In genomic region chr22:47397673-47398072, GRCh38 we compare ENCODE assay signal across 33 cellular contexts.
"Had no signal": no experiment of that assay in that cellular context is flagged by ENCODE, and none has a peak within 500 bp of the region (broad histone marks: within the 10 kb centered on the region; RNA-seq: fewer than 3 reads in every experiment).

No MANE protein-coding gene starts in this region.

- H3K4me3 Mint-ChIP-seq: activated CD4-positive, alpha-beta memory T cell treated with anti-CD3 and anti-CD28 coated beads for 36 hours; activated CD4-positive, alpha-beta T cell treated with anti-CD3 and anti-CD28 coated beads for 36 hours; activated CD4-positive, alpha-beta T cell treated with anti-CD3 and anti-CD28 coated beads, Interleukin-2, amount 10 ng/mL, durations not matched to agents 24 days and 14 days; activated CD8-positive, alpha-beta memory T cell treated with anti-CD3 and anti-CD28 coated beads, Interleukin-2, amount 10 ng/mL, durations not matched to agents 7 days and 5 days; activated CD8-positive, alpha-beta T cell treated with anti-CD3 and anti-CD28 coated beads, Interleukin-2, amount 10 ng/mL, durations not matched to agents 7 days and 5 days; activated naive CD8-positive, alpha-beta T cell; activated T-helper 1 cell treated with anti-CD3 and anti-CD28 coated beads, Interleukin-12 subunit alpha, Interleukin-12 subunit beta, Interleukin-2, Interleukin-4 antibody, amounts not matched to agents 30 ng/mL and 10 ng/mL and 1 ng/mL, durations not matched to agents 14 hours and 24 hours and 36 hours; central memory CD8-positive, alpha-beta T cell; effector memory CD8-positive, alpha-beta T cell; T-helper 17 cell; T-helper 2 cell treated with Interferon-gamma antibody and Interleukin-4, amounts not matched to agents 5 μg/mL and 100 μg/mL, for 36 hours had no signal

- DNase-seq: activated CD4-positive, alpha-beta memory T cell treated with anti-CD3 and anti-CD28 coated beads for 36 hours; activated CD4-positive, alpha-beta T cell treated with anti-CD3 and anti-CD28 coated beads for 36 hours; activated CD4-positive, alpha-beta T cell treated with anti-CD3 and anti-CD28 coated beads, Interleukin-2, amount 10 ng/mL, durations not matched to agents 24 days and 14 days; activated CD4-positive, CD25-positive, alpha-beta regulatory T cell; activated CD4-positive, CD25-positive, alpha-beta regulatory T cell treated with anti-CD3 and anti-CD28 coated beads, Interleukin-2, amount 50 U/mL, for 72 hours; activated CD8-positive, alpha-beta memory T cell treated with anti-CD3 and anti-CD28 coated beads, Interleukin-2, amount 10 ng/mL, durations not matched to agents 7 days and 5 days; activated CD8-positive, alpha-beta memory T cell treated with anti-CD3 and anti-CD28 coated beads, Interleukin-2, amount 50 U/mL, for 4 hours; activated CD8-positive, alpha-beta T cell treated with anti-CD3 and anti-CD28 coated beads, Interleukin-2, amount 10 ng/mL, durations not matched to agents 7 days and 5 days; activated gamma-delta T cell treated with Interleukin-2 at 50 U/mL for 16 hours; activated naive CD4-positive, alpha-beta T cell treated with anti-CD3 and anti-CD28 coated beads, Interleukin-2, amount 50 U/mL, for 16 hours; activated naive CD4-positive, alpha-beta T cell treated with Interleukin-2 at 50 U/mL for 16 hours; activated T-cell treated with anti-CD3 and anti-CD28 coated beads, Interleukin-2, amount 50 U/mL, for 1 hour; activated T-cell treated with anti-CD3 and anti-CD28 coated beads, Interleukin-2, amount 50 U/mL, for 48 hours; amniotic stem cell; anterior cingulate cortex; brain microvascular endothelial cell; cortex of kidney; dermis blood vessel endothelial cell; effector CD4-positive, alpha-beta T cell; effector memory CD8-positive, alpha-beta T cell; erythroblast; foreskin keratinocyte; gastrocnemius medialis; glutamatergic neuron; T-helper 1 cell; T-helper 17 cell; T1000 had no signal

- H3K4me1 ChIP-seq: esophagus muscularis mucosa, foreskin keratinocyte, gastrocnemius medialis had no signal

- H3K27ac Mint-ChIP-seq: activated CD4-positive, alpha-beta memory T cell treated with anti-CD3 and anti-CD28 coated beads for 36 hours; activated CD4-positive, alpha-beta T cell treated with anti-CD3 and anti-CD28 coated beads for 36 hours; activated CD4-positive, alpha-beta T cell treated with anti-CD3 and anti-CD28 coated beads, Interleukin-2, amount 10 ng/mL, durations not matched to agents 24 days and 14 days; activated CD8-positive, alpha-beta memory T cell treated with anti-CD3 and anti-CD28 coated beads, Interleukin-2, amount 10 ng/mL, durations not matched to agents 7 days and 5 days; activated CD8-positive, alpha-beta T cell treated with anti-CD3 and anti-CD28 coated beads, Interleukin-2, amount 10 ng/mL, durations not matched to agents 7 days and 5 days; activated naive CD8-positive, alpha-beta T cell; activated T-helper 1 cell treated with anti-CD3 and anti-CD28 coated beads, Interleukin-12 subunit alpha, Interleukin-12 subunit beta, Interleukin-2, Interleukin-4 antibody, amounts not matched to agents 30 ng/mL and 10 ng/mL and 1 ng/mL, durations not matched to agents 14 hours and 24 hours and 36 hours; activated T-helper 2 cell treated with anti-CD3 and anti-CD28 coated beads, Interferon-gamma antibody, Interleukin-2, Interleukin-4, amounts not matched to agents 10 μg/mL and 5 μg/mL and 100 μg/mL, durations not matched to agents 14 hours and 24 hours and 36 hours; effector memory CD8-positive, alpha-beta T cell; T-helper 17 cell; T-helper 2 cell treated with Interferon-gamma antibody and Interleukin-4, amounts not matched to agents 5 μg/mL and 100 μg/mL, for 36 hours had no signal

- H3K4me3 ChIP-seq: esophagus muscularis mucosa, gastrocnemius medialis had no signal

- H3K4me1 Mint-ChIP-seq: activated CD4-positive, alpha-beta T cell treated with anti-CD3 and anti-CD28 coated beads for 36 hours; activated CD4-positive, alpha-beta T cell treated with anti-CD3 and anti-CD28 coated beads, Interleukin-2, amount 10 ng/mL, durations not matched to agents 24 days and 14 days; activated CD8-positive, alpha-beta memory T cell treated with anti-CD3 and anti-CD28 coated beads, Interleukin-2, amount 10 ng/mL, durations not matched to agents 7 days and 5 days; central memory CD8-positive, alpha-beta T cell had no signal

- H3K27me3 ChIP-seq: brain microvascular endothelial cell, foreskin keratinocyte, gastrocnemius medialis had no signal

- H3K27ac ChIP-seq: brain microvascular endothelial cell, esophagus muscularis mucosa, foreskin keratinocyte, gastrocnemius medialis had no signal

- H3K9me3 Mint-ChIP-seq: activated CD4-positive, alpha-beta memory T cell treated with anti-CD3 and anti-CD28 coated beads for 36 hours; activated CD4-positive, alpha-beta T cell treated with anti-CD3 and anti-CD28 coated beads, Interleukin-2, amount 10 ng/mL, durations not matched to agents 24 days and 14 days; activated T-helper 1 cell treated with anti-CD3 and anti-CD28 coated beads, Interleukin-12 subunit alpha, Interleukin-12 subunit beta, Interleukin-2, Interleukin-4 antibody, amounts not matched to agents 30 ng/mL and 10 ng/mL and 1 ng/mL, durations not matched to agents 14 hours and 24 hours and 36 hours; activated T-helper 2 cell treated with anti-CD3 and anti-CD28 coated beads, Interferon-gamma antibody, Interleukin-2, Interleukin-4, amounts not matched to agents 10 μg/mL and 5 μg/mL and 100 μg/mL, durations not matched to agents 14 hours and 24 hours and 36 hours; central memory CD8-positive, alpha-beta T cell; effector memory CD8-positive, alpha-beta T cell; T-helper 2 cell treated with Interferon-gamma antibody and Interleukin-4, amounts not matched to agents 5 μg/mL and 100 μg/mL, for 36 hours had no signal

- H3K36me3 ChIP-seq: brain microvascular endothelial cell, esophagus muscularis mucosa, gastrocnemius medialis had no signal

- H3K27me3 Mint-ChIP-seq: activated CD4-positive, alpha-beta memory T cell treated with anti-CD3 and anti-CD28 coated beads for 36 hours; activated CD4-positive, alpha-beta T cell treated with anti-CD3 and anti-CD28 coated beads for 36 hours; activated CD4-positive, alpha-beta T cell treated with anti-CD3 and anti-CD28 coated beads, Interleukin-2, amount 10 ng/mL, durations not matched to agents 24 days and 14 days; activated CD8-positive, alpha-beta memory T cell treated with anti-CD3 and anti-CD28 coated beads, Interleukin-2, amount 10 ng/mL, durations not matched to agents 7 days and 5 days; activated naive CD8-positive, alpha-beta T cell had no signal

- H3K36me3 Mint-ChIP-seq: activated CD4-positive, alpha-beta memory T cell treated with anti-CD3 and anti-CD28 coated beads for 36 hours; activated CD8-positive, alpha-beta memory T cell treated with anti-CD3 and anti-CD28 coated beads, Interleukin-2, amount 10 ng/mL, durations not matched to agents 7 days and 5 days; activated naive CD8-positive, alpha-beta T cell had no signal

- H3K9me3 ChIP-seq: esophagus muscularis mucosa, gastrocnemius medialis had no signal
